Comparison of ENCODE assay signal across 1 cellular context in the genomic region with DNA sequence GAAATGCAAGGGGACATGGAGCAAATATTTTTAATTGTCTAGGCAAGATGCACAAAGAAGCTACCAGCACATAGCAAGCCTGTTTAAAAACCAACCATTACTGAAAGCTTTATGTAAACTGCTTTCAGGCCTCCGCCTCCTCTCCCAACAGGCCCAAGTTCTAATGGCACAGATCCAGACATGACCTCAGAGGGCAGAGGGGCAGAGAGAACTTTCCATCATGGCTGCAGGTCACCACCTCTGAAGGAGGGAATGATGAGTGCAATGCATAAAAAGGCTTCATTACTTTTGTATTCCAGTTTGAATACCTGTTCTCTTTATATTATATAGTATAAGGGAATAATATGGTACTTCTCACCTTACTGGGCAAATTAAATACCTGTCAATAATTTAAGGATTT.
TF ChIP-seq lines count a peak whose summit lies in the region.

No MANE protein-coding gene starts in this region.

TF ChIP-seq in HepG2, 621 proteins besides CTCF, POLR2A, EP300 and RAD21 (continues in another document):
- TF ChIP-seq BHLHE40 (IDR thresholded peaks at IDR 0.05; ENCODE audit: low read length) (no peak), EHMT2 (IDR thresholded peaks at IDR 0.05; ENCODE audit: borderline replicate concordance, low read depth, low read length) (no peak), ZNF572 (CRISPR knock-in tag; IDR thresholded peaks at IDR 0.05) (no peak), KDM6A (CRISPR knock-in tag; IDR thresholded peaks at IDR 0.05; ENCODE audit: low read depth) (no peak), MYC (CRISPR knock-in tag; IDR thresholded peaks at IDR 0.05; ENCODE audit: borderline replicate concordance) (no peak), REXO4 (CRISPR knock-in tag; IDR thresholded peaks at IDR 0.05; ENCODE audit: borderline replicate concordance) (no peak), ZNF569 (CRISPR knock-in tag; IDR thresholded peaks at IDR 0.05; ENCODE audit: borderline replicate concordance) (no peak), ZNF296 (CRISPR knock-in tag; conservative IDR thresholded peaks at IDR 0.05) (no peak), HOXA3 (CRISPR knock-in tag; IDR thresholded peaks at IDR 0.05) (no peak; the same call in 1 of the 2 replicates), ZFX (CRISPR knock-in tag; IDR thresholded peaks at IDR 0.05; ENCODE audit: low read depth) (peak; percentile 24; the same call in 1 of the 2 replicates), ZNF768 (CRISPR knock-in tag; IDR thresholded peaks at IDR 0.05) (no peak), JUND (CRISPR knock-in tag; IDR thresholded peaks at IDR 0.05) (peak; percentile 81), KLF9 (CRISPR knock-in tag; IDR thresholded peaks at IDR 0.05; ENCODE audit: low read depth) (no peak), STAG1 (CRISPR knock-in tag; IDR thresholded peaks at IDR 0.05) (no peak), SNAI1 (CRISPR knock-in tag; IDR thresholded peaks at IDR 0.05; ENCODE audit: borderline replicate concordance) (no peak), JUN (CRISPR knock-in tag; IDR thresholded peaks at IDR 0.05) (0 out of 2 replicates have a peak, but pooled peaks have one; percentile 64), ZSCAN21 (CRISPR knock-in tag; IDR thresholded peaks at IDR 0.05; ENCODE audit: borderline replicate concordance) (no peak), ELF3 (CRISPR knock-in tag; IDR thresholded peaks at IDR 0.05) (no peak), POLR2G (IDR thresholded peaks at IDR 0.05; ENCODE audit: low read depth, low read length) (peak; percentile 7; the same call in 1 of the 2 replicates), ZNF883 (CRISPR knock-in tag; IDR thresholded peaks at IDR 0.05; ENCODE audit: not compliant biosample characterization) (no peak), NR2F1 (CRISPR knock-in tag; IDR thresholded peaks at IDR 0.05) (peak; percentile 61 to 62; a peak in 3 of 4 replicates), KDM3A (CRISPR knock-in tag; IDR thresholded peaks at IDR 0.05; ENCODE audit: low read depth) (no peak), ZBTB42 (CRISPR knock-in tag; IDR thresholded peaks at IDR 0.05) (no peak), CREB1 (IDR thresholded peaks at IDR 0.05) (no peak), CREB1 (CRISPR knock-in tag; IDR thresholded peaks at IDR 0.05) (no peak), BORCS8-MEF2B (CRISPR knock-in tag; IDR thresholded peaks at IDR 0.05) (no peak), MXI1 (IDR thresholded peaks at IDR 0.05; ENCODE audit: borderline replicate concordance, low read depth, low read length) (no peak), HDAC6 (IDR thresholded peaks at IDR 0.05; ENCODE audit: low read depth, low read length) (no peak), ZMYM4 (CRISPR knock-in tag; IDR thresholded peaks at IDR 0.05) (no peak), MIER2 (CRISPR knock-in tag; IDR thresholded peaks at IDR 0.05) (no peak), SOX6 (IDR thresholded peaks at IDR 0.05) (no peak), SOX6 (CRISPR knock-in tag; IDR thresholded peaks at IDR 0.05) (no peak), ZNF496 (CRISPR knock-in tag; IDR thresholded peaks at IDR 0.05; ENCODE audit: insufficient replicate concordance) (no peak), FOXA3 (CRISPR knock-in tag; IDR thresholded peaks at IDR 0.05) (0 out of 2 replicates have a peak, but pooled peaks have one; percentile 24), SIX4 (CRISPR knock-in tag; IDR thresholded peaks at IDR 0.05) (no peak), ZNF7 (CRISPR knock-in tag; IDR thresholded peaks at IDR 0.05) (no peak), MIER3 (CRISPR knock-in tag; IDR thresholded peaks at IDR 0.05; ENCODE audit: borderline replicate concordance) (0 out of 2 replicates have a peak, but pooled peaks have one; percentile 36), ATF7 (IDR thresholded peaks at IDR 0.05) (0 out of 2 replicates have a peak, but pooled peaks have one; percentile 8), ATF7 (CRISPR knock-in tag; IDR thresholded peaks at IDR 0.05) (peak; percentile 75; the same call in 1 of the 2 replicates), ZNF33A (CRISPR knock-in tag; IDR thresholded peaks at IDR 0.05; ENCODE audit: borderline replicate concordance) (no peak), RARA (CRISPR knock-in tag; IDR thresholded peaks at IDR 0.05) (peak; percentile 34; the same call in 1 of the 2 replicates), YY1 (IDR thresholded peaks at IDR 0.05; ENCODE audit: insufficient read depth, insufficient replicate concordance, low read depth, low read length) (peak; percentile 46), CENPX (CRISPR knock-in tag; IDR thresholded peaks at IDR 0.05) (no peak)
- TF ChIP-seq, protein P1, sequence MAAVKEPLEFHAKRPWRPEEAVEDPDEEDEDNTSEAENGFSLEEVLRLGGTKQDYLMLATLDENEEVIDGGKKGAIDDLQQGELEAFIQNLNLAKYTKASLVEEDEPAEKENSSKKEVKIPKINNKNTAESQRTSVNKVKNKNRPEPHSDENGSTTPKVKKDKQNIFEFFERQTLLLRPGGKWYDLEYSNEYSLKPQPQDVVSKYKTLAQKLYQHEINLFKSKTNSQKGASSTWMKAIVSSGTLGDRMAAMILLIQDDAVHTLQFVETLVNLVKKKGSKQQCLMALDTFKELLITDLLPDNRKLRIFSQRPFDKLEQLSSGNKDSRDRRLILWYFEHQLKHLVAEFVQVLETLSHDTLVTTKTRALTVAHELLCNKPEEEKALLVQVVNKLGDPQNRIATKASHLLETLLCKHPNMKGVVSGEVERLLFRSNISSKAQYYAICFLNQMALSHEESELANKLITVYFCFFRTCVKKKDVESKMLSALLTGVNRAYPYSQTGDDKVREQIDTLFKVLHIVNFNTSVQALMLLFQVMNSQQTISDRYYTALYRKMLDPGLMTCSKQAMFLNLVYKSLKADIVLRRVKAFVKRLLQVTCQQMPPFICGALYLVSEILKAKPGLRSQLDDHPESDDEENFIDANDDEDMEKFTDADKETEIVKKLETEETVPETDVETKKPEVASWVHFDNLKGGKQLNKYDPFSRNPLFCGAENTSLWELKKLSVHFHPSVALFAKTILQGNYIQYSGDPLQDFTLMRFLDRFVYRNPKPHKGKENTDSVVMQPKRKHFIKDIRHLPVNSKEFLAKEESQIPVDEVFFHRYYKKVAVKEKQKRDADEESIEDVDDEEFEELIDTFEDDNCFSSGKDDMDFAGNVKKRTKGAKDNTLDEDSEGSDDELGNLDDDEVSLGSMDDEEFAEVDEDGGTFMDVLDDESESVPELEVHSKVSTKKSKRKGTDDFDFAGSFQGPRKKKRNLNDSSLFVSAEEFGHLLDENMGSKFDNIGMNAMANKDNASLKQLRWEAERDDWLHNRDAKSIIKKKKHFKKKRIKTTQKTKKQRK (IDR thresholded peaks at IDR 0.05; ENCODE audit: low read length) = no peak
- TF ChIP-seq, protein P2, sequence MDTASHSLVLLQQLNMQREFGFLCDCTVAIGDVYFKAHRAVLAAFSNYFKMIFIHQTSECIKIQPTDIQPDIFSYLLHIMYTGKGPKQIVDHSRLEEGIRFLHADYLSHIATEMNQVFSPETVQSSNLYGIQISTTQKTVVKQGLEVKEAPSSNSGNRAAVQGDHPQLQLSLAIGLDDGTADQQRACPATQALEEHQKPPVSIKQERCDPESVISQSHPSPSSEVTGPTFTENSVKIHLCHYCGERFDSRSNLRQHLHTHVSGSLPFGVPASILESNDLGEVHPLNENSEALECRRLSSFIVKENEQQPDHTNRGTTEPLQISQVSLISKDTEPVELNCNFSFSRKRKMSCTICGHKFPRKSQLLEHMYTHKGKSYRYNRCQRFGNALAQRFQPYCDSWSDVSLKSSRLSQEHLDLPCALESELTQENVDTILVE (CRISPR knock-in tag; IDR thresholded peaks at IDR 0.05) = no peak
- TF ChIP-seq, protein P3, sequence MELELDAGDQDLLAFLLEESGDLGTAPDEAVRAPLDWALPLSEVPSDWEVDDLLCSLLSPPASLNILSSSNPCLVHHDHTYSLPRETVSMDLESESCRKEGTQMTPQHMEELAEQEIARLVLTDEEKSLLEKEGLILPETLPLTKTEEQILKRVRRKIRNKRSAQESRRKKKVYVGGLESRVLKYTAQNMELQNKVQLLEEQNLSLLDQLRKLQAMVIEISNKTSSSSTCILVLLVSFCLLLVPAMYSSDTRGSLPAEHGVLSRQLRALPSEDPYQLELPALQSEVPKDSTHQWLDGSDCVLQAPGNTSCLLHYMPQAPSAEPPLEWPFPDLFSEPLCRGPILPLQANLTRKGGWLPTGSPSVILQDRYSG (CRISPR knock-in tag; IDR thresholded peaks at IDR 0.05) = no peak
- TF ChIP-seq, protein P4, sequence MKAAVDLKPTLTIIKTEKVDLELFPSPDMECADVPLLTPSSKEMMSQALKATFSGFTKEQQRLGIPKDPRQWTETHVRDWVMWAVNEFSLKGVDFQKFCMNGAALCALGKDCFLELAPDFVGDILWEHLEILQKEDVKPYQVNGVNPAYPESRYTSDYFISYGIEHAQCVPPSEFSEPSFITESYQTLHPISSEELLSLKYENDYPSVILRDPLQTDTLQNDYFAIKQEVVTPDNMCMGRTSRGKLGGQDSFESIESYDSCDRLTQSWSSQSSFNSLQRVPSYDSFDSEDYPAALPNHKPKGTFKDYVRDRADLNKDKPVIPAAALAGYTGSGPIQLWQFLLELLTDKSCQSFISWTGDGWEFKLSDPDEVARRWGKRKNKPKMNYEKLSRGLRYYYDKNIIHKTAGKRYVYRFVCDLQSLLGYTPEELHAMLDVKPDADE (CRISPR knock-in tag; IDR thresholded peaks at IDR 0.05) = no peak
- TF ChIP-seq, protein P5, sequence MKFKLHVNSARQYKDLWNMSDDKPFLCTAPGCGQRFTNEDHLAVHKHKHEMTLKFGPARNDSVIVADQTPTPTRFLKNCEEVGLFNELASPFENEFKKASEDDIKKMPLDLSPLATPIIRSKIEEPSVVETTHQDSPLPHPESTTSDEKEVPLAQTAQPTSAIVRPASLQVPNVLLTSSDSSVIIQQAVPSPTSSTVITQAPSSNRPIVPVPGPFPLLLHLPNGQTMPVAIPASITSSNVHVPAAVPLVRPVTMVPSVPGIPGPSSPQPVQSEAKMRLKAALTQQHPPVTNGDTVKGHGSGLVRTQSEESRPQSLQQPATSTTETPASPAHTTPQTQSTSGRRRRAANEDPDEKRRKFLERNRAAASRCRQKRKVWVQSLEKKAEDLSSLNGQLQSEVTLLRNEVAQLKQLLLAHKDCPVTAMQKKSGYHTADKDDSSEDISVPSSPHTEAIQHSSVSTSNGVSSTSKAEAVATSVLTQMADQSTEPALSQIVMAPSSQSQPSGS (CRISPR knock-in tag; IDR thresholded peaks at IDR 0.05) = peak; percentile 70; the same call in 1 of the 2 replicates
- TF ChIP-seq, protein P6, sequence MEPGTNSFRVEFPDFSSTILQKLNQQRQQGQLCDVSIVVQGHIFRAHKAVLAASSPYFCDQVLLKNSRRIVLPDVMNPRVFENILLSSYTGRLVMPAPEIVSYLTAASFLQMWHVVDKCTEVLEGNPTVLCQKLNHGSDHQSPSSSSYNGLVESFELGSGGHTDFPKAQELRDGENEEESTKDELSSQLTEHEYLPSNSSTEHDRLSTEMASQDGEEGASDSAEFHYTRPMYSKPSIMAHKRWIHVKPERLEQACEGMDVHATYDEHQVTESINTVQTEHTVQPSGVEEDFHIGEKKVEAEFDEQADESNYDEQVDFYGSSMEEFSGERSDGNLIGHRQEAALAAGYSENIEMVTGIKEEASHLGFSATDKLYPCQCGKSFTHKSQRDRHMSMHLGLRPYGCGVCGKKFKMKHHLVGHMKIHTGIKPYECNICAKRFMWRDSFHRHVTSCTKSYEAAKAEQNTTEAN (CRISPR knock-in tag; conservative IDR thresholded peaks at IDR 0.05) = no peak
- TF ChIP-seq, protein P7, sequence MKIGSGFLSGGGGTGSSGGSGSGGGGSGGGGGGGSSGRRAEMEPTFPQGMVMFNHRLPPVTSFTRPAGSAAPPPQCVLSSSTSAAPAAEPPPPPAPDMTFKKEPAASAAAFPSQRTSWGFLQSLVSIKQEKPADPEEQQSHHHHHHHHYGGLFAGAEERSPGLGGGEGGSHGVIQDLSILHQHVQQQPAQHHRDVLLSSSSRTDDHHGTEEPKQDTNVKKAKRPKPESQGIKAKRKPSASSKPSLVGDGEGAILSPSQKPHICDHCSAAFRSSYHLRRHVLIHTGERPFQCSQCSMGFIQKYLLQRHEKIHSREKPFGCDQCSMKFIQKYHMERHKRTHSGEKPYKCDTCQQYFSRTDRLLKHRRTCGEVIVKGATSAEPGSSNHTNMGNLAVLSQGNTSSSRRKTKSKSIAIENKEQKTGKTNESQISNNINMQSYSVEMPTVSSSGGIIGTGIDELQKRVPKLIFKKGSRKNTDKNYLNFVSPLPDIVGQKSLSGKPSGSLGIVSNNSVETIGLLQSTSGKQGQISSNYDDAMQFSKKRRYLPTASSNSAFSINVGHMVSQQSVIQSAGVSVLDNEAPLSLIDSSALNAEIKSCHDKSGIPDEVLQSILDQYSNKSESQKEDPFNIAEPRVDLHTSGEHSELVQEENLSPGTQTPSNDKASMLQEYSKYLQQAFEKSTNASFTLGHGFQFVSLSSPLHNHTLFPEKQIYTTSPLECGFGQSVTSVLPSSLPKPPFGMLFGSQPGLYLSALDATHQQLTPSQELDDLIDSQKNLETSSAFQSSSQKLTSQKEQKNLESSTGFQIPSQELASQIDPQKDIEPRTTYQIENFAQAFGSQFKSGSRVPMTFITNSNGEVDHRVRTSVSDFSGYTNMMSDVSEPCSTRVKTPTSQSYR (CRISPR knock-in tag; IDR thresholded peaks at IDR 0.05; ENCODE audit: borderline replicate concordance) = no peak
- TF ChIP-seq, protein P8, sequence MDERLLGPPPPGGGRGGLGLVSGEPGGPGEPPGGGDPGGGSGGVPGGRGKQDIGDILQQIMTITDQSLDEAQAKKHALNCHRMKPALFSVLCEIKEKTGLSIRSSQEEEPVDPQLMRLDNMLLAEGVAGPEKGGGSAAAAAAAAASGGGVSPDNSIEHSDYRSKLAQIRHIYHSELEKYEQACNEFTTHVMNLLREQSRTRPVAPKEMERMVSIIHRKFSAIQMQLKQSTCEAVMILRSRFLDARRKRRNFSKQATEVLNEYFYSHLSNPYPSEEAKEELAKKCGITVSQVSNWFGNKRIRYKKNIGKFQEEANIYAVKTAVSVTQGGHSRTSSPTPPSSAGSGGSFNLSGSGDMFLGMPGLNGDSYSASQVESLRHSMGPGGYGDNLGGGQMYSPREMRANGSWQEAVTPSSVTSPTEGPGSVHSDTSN (CRISPR knock-in tag; IDR thresholded peaks at IDR 0.05) = no peak
- TF ChIP-seq, protein P9, sequence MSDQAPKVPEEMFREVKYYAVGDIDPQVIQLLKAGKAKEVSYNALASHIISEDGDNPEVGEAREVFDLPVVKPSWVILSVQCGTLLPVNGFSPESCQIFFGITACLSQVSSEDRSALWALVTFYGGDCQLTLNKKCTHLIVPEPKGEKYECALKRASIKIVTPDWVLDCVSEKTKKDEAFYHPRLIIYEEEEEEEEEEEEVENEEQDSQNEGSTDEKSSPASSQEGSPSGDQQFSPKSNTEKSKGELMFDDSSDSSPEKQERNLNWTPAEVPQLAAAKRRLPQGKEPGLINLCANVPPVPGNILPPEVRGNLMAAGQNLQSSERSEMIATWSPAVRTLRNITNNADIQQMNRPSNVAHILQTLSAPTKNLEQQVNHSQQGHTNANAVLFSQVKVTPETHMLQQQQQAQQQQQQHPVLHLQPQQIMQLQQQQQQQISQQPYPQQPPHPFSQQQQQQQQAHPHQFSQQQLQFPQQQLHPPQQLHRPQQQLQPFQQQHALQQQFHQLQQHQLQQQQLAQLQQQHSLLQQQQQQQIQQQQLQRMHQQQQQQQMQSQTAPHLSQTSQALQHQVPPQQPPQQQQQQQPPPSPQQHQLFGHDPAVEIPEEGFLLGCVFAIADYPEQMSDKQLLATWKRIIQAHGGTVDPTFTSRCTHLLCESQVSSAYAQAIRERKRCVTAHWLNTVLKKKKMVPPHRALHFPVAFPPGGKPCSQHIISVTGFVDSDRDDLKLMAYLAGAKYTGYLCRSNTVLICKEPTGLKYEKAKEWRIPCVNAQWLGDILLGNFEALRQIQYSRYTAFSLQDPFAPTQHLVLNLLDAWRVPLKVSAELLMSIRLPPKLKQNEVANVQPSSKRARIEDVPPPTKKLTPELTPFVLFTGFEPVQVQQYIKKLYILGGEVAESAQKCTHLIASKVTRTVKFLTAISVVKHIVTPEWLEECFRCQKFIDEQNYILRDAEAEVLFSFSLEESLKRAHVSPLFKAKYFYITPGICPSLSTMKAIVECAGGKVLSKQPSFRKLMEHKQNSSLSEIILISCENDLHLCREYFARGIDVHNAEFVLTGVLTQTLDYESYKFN (CRISPR knock-in tag; conservative IDR thresholded peaks at IDR 0.05) = 0 out of 2 replicates have a peak, but pooled peaks have one; percentile 21
